In the genomic region with DNA sequence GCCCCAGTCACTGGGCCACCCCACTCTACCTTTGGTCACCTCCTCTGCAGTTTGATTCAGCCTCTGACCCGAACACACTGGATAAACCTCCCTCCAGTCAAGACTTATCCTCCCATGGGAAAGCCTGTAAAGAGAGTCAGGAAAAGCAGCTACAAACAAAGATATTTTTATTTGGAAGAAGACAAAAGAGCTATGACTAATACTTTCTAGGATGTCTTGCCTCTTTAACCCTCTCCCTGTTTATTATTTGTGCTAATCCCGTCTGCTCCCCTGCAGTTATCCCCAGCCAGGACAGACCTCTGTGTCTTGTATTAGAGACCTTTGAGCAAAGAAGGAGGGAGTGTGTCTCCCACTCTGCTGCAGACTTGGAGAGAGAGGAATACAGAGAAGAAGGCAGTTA, we compare ENCODE assay signal across 25 cellular contexts.
DNase-seq lines count a peak whose midpoint lies in the region; ATAC-seq, FAIRE-seq and TF ChIP-seq lines count a peak whose summit lies in the region.
"Had no signal": no experiment of that assay in that cellular context is flagged by ENCODE, and none has a peak within 500 bp of the region (broad histone marks: within the 10 kb centered on the region; RNA-seq: fewer than 3 reads in every experiment).

No MANE protein-coding gene starts in this region.

- peaks cover 14% of the 10 kb centered on the region for H3K36me3 Mint-ChIP-seq in neural progenitor cell
- H3K36me3 Mint-ChIP-seq: CD4-positive, alpha-beta memory T cell; natural killer cell; stimulated activated memory B cell treated with anti-CD40 and anti-IgM and Interleukin-4, amounts not matched to agents 10 μg/mL and 1 μg/mL and 100 μg/mL, for 72 hours had no signal

- no peak overlapping the region for H2AFZ ChIP-seq in neural progenitor cell (replicated peaks)

- H3K27ac ChIP-seq in neural progenitor cell = no peak overlapping the region
- H3K27ac ChIP-seq: psoas muscle, tibial artery had no signal

- H3K27me3 Mint-ChIP-seq in neural progenitor cell (ENCODE audit: insufficient read depth, low read depth) = peaks cover 10% of the 10 kb centered on the region
- H3K27me3 Mint-ChIP-seq: activated CD4-positive, alpha-beta T cell treated with anti-CD3 and anti-CD28 coated beads, Interleukin-2, amount 10 ng/mL, durations not matched to agents 7 days and 5 days; stimulated activated memory B cell treated with anti-CD40 and anti-IgM and Interleukin-4, amounts not matched to agents 10 μg/mL and 1 μg/mL and 100 μg/mL, for 72 hours had no signal

- no peaks in the 10 kb centered on the region for H3K9me3 ChIP-seq in neural progenitor cell (ENCODE audit: low read depth)
- H3K9me3 ChIP-seq: psoas muscle, tibial artery had no signal

- H3K9me3 Mint-ChIP-seq in neural progenitor cell = peaks cover 36% of the 10 kb centered on the region
- H3K9me3 Mint-ChIP-seq: activated CD4-positive, alpha-beta T cell treated with anti-CD3 and anti-CD28 coated beads, Interleukin-2, amount 10 ng/mL, durations not matched to agents 7 days and 5 days had no signal

- peaks cover 13% of the 10 kb centered on the region for H3F3A ChIP-seq in neural progenitor cell (ENCODE audit: low read depth)

- no peak for TF ChIP-seq CTCF in neural progenitor cell (IDR thresholded peaks at IDR 0.05)

- no peaks in the 10 kb centered on the region for H3K36me3 ChIP-seq in neural progenitor cell
- H3K36me3 ChIP-seq: tibial artery had no signal

- peaks cover 37% of the 10 kb centered on the region for H3K4me1 Mint-ChIP-seq in neural progenitor cell
- H3K4me1 Mint-ChIP-seq: activated CD4-positive, alpha-beta T cell treated with anti-CD3 and anti-CD28 coated beads, Interleukin-2, amount 10 ng/mL, durations not matched to agents 7 days and 5 days; CD4-positive, alpha-beta memory T cell; IgD-negative memory B cell; natural killer cell; stimulated activated memory B cell treated with anti-CD40 and anti-IgM and Interleukin-4, amounts not matched to agents 10 μg/mL and 1 μg/mL and 100 μg/mL, for 72 hours had no signal

- no peaks in the 10 kb centered on the region for H3K79me2 ChIP-seq in neural progenitor cell (ENCODE audit: low read depth)

- no peak overlapping the region for H3K4me3 ChIP-seq in neural progenitor cell
- H3K4me3 ChIP-seq: lung, psoas muscle, tibial artery had no signal

- FAIRE-seq in endometrium (lab: Jason Lieb, UNC) = peak; percentile 98
- FAIRE-seq: GM18507, H1 had no signal

- no peak overlapping the region for H3K9ac ChIP-seq in neural progenitor cell

- no peak overlapping the region for H3K4me2 ChIP-seq in neural progenitor cell

- no peak overlapping the region for H3K4me3 Mint-ChIP-seq in neural progenitor cell
- H3K4me3 Mint-ChIP-seq: activated CD4-positive, alpha-beta T cell treated with anti-CD3 and anti-CD28 coated beads, Interleukin-2, amount 10 ng/mL, durations not matched to agents 7 days and 5 days; activated naive CD4-positive, alpha-beta T cell treated with anti-CD3 and anti-CD28 coated beads for 36 hours; CD4-positive, alpha-beta memory T cell; IgD-negative memory B cell; natural killer cell; stimulated activated memory B cell treated with anti-CD40 and anti-IgM and Interleukin-4, amounts not matched to agents 10 μg/mL and 1 μg/mL and 100 μg/mL, for 72 hours had no signal

- ATAC-seq in HG03442 (IDR thresholded peaks at IDR 0.05; ENCODE audit: unreplicated experiment) (no peak), HG02884 (IDR thresholded peaks at IDR 0.05; ENCODE audit: unreplicated experiment) (no peak)
- ATAC-seq: natural killer cell; psoas muscle; stimulated activated memory B cell treated with anti-CD40 and anti-IgM and Interleukin-4, amounts not matched to agents 10 μg/mL and 1 μg/mL and 100 μg/mL, for 72 hours had no signal

- DNase-seq in AG08395 (ENCODE audit: low spot score) (peak; percentile 64), LHCN-M2 (ENCODE audit: low read depth) (peak; percentile 51), neural progenitor cell (ENCODE audit: low spot score) (peak; percentile 16), NCI-H82 treated with DMSO at 0.1 percent for 48 hours (lab: John Stamatoyannopoulos, UW; ENCODE audit: unreplicated experiment) (no peak), H4 (ENCODE audit: low spot score) (no peak)
- DNase-seq: activated CD4-positive, alpha-beta T cell treated with anti-CD3 and anti-CD28 coated beads, Interleukin-2, amount 10 ng/mL, durations not matched to agents 7 days and 5 days; activated naive CD4-positive, alpha-beta T cell treated with anti-CD3 and anti-CD28 coated beads for 36 hours; CD4-positive, alpha-beta memory T cell; DMS79 treated with DMSO at 0.1 percent for 48 hours; erythroblast; MV-4-11; natural killer cell; NCI-H2029; psoas muscle; stimulated activated CD4-positive, alpha-beta T cell treated with anti-CD3 and anti-CD28 coated beads, Interleukin-12 subunit alpha, Interleukin-12 subunit beta, amount 100 ng/mL, for 4 hours; SW 1271; tibial artery had no signal

- H4K20me1 ChIP-seq in neural progenitor cell (ENCODE audit: low read depth) = no peaks in the 10 kb centered on the region

- peak overlapping the region; percentile 8 for H3K27ac Mint-ChIP-seq in neural progenitor cell
- H3K27ac Mint-ChIP-seq: activated CD4-positive, alpha-beta T cell treated with anti-CD3 and anti-CD28 coated beads, Interleukin-2, amount 10 ng/mL, durations not matched to agents 7 days and 5 days; activated naive CD4-positive, alpha-beta T cell treated with anti-CD3 and anti-CD28 coated beads for 36 hours; CD4-positive, alpha-beta memory T cell; IgD-negative memory B cell; natural killer cell; stimulated activated memory B cell treated with anti-CD40 and anti-IgM and Interleukin-4, amounts not matched to agents 10 μg/mL and 1 μg/mL and 100 μg/mL, for 72 hours had no signal

- peaks cover 14% of the 10 kb centered on the region for H3K4me1 ChIP-seq in neural progenitor cell
- H3K4me1 ChIP-seq: psoas muscle, tibial artery had no signal

- no peaks in the 10 kb centered on the region for H3K27me3 ChIP-seq in neural progenitor cell
- H3K27me3 ChIP-seq: tibial artery had no signal

Comparison
In these comparisons a context has a peak if more than half of its experiments do, and no peak if none do; other contexts are left out.
1. DNase-seq: peak in AG08395 (single experiment), LHCN-M2 (single experiment) and neural progenitor cell (single experiment); none in NCI-H82 treated with DMSO at 0.1 percent for 48 hours (single experiment) and H4 (single experiment).